Comparison of ENCODE assay signal across 19 cellular contexts in the genomic region with DNA sequence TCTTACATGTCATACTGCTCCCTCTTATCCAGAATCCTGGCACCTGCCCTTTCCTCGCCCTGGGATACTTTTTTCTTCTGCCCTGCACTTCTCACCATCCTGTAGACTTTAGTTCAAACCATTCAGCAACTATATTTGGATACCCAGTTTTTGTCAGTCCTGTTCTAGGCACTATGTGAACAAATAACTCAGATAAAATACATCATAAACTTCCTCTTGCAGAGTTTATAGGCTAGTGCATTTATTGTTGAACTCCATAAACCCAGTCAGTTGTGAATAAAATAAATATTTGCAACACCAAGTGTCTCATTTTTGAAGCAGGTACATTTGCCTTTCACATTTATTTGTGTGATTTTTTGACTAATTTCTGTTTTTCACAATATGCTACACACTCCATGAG. TPM values are rescaled to one million over a fixed set of nuclear protein-coding genes. Genes with fewer than 3 reads are reported as not detected.
DNase-seq lines count a peak whose midpoint lies in the region; ATAC-seq, FAIRE-seq and TF ChIP-seq lines count a peak whose summit lies in the region.
"Had no signal": no experiment of that assay in that cellular context is flagged by ENCODE, and none has a peak within 500 bp of the region (broad histone marks: within the 10 kb centered on the region; RNA-seq: fewer than 3 reads in every experiment).

No MANE protein-coding gene starts in this region.

- H3K9me3 ChIP-seq in Loucy (ENCODE audit: insufficient read depth, low read depth, low read length) (no peaks in the 10 kb centered on the region), gastrocnemius medialis (no peaks in the 10 kb centered on the region)

- H3K4me2 ChIP-seq in Loucy (ENCODE audit: low read depth, low read length, poor library complexity, severe bottlenecking): peak overlapping the region; percentile 85

- H3K27me3 ChIP-seq in GM06990 (replicated peaks; ENCODE audit: control insufficient read depth, insufficient read depth, low read length) (no peaks in the 10 kb centered on the region), Loucy (ENCODE audit: insufficient read depth, low read length, poor library complexity, severe bottlenecking) (no peaks in the 10 kb centered on the region), gastrocnemius medialis (no peaks in the 10 kb centered on the region)
- H3K27me3 ChIP-seq: foreskin keratinocyte had no signal

- H3K9me2 ChIP-seq in Loucy (replicated peaks; ENCODE audit: low read depth, low read length): no peaks in the 10 kb centered on the region

- peaks cover 26% of the 10 kb centered on the region for H3K4me1 ChIP-seq in Loucy (ENCODE audit: insufficient read depth, low read length, poor library complexity, severe bottlenecking)
- peaks cover 49 to 57% of the 10 kb centered on the region in 2 donors for H3K4me1 ChIP-seq in gastrocnemius medialis

- no peak overlapping the region for H3K9ac ChIP-seq in Loucy (ENCODE audit: low read depth, low read length, poor library complexity, severe bottlenecking)

- TF ChIP-seq CTCF in GM06990 (IDR thresholded peaks at IDR 0.05; ENCODE audit: insufficient read depth, low read length, poor library complexity, severe bottlenecking): no peak
- TF ChIP-seq CTCF in Loucy (conservative IDR thresholded peaks at IDR 0.05; ENCODE audit: low read length): no peak
- no peak for TF ChIP-seq CTCF in gastrocnemius medialis (IDR thresholded peaks at IDR 0.05 in 4 of 5, conservative IDR thresholded peaks at IDR 0.05 in 1 of 5)

- peaks cover 29% of the 10 kb centered on the region for H3K79me2 ChIP-seq in Loucy (ENCODE audit: insufficient read depth, low read length)

- peaks cover 4% of the 10 kb centered on the region for H3K36me3 ChIP-seq in GM06990 (ENCODE audit: control insufficient read depth, insufficient read depth, low read length)
- H3K36me3 ChIP-seq in Loucy (ENCODE audit: insufficient read depth, low read length): no peaks in the 10 kb centered on the region
- H3K36me3 ChIP-seq in gastrocnemius medialis: no peaks in the 10 kb centered on the region

- in situ Hi-C loops in gastrocnemius medialis (cut with MboI; ENCODE audit: low sequenced_read_pairs in 4 of 4): no loop called here

- TF ChIP-seq POLR2A in gastrocnemius medialis (IDR thresholded peaks at IDR 0.05): no peak

- H2AFZ ChIP-seq in Loucy (ENCODE audit: low read length): no peak overlapping the region

- no peaks in the 10 kb centered on the region for H3F3A ChIP-seq in Loucy (ENCODE audit: low read depth)

- intact Hi-C loops in gastrocnemius medialis (cut with DNase I; ENCODE audit: low total_unique reads): loop anchor here (5.0 kb wide), 1 partner anchor 51 kb away; no protein-coding TSS in a partner anchor

- no peak for FAIRE-seq in RCC 7860 (lab: Jason Lieb, UNC)

- H4K20me1 ChIP-seq in Loucy (ENCODE audit: insufficient read depth, low read length, poor library complexity, severe bottlenecking): peaks cover 16% of the 10 kb centered on the region

- H3K27ac ChIP-seq in epithelial cell of prostate (peak overlapping the region; percentile 33), gastrocnemius medialis (peak overlapping the region; percentile 15 to 96 (median 93))
- H3K27ac ChIP-seq: foreskin keratinocyte had no signal

- ATAC-seq in gastrocnemius medialis (no peak), HG02763 (IDR thresholded peaks at IDR 0.05; ENCODE audit: unreplicated experiment) (no peak)
- ATAC-seq: naive thymus-derived CD8-positive, alpha-beta T cell had no signal

- DNase-seq in GM06990 (ENCODE audit: extremely low read depth, insufficient read length): no peak
- no peak for DNase-seq in epithelial cell of prostate (ENCODE audit: low read depth, low spot score)
- DNase-seq in gastrocnemius medialis: no peak
- no peak for DNase-seq in RCC 7860 (ENCODE audit: low spot score)
- no peak for DNase-seq in NCI-H2171 treated with DMSO at 0.1 percent for 48 hours (lab: John Stamatoyannopoulos, UW)
- DNase-seq: activated CD4-positive, alpha-beta T cell treated with anti-CD3 and anti-CD28 coated beads, Interleukin-2, amount 50 U/mL, for 1 hour; activated CD8-positive, alpha-beta memory T cell treated with anti-CD3 and anti-CD28 coated beads, Interleukin-2, amount 50 U/mL, for 4 hours; activated gamma-delta T cell; caudate nucleus; DND-41; hypothalamus; islet precursor cell; naive thymus-derived CD8-positive, alpha-beta T cell; NCI-H187 treated with DMSO at 0.1 percent for 48 hours; NCI-H2227 treated with DMSO at 0.1 percent for 48 hours; T-helper 2 cell had no signal

- H3K4me3 ChIP-seq in GM06990 (replicated peaks; ENCODE audit: low read depth, low read length): peak overlapping the region; percentile 32; the same call in 1 of the 2 replicates
- no peak overlapping the region for H3K4me3 ChIP-seq in Loucy (ENCODE audit: low read length, poor library complexity, severe bottlenecking)
- H3K4me3 ChIP-seq in gastrocnemius medialis: no peak overlapping the region

RNA-seq across cellular contexts. Expression of gene LYPLAL1, which starts 4.3 kb away (rescaled TPM):
- 10 to 100 TPM; 12.6 to 18.9 (median 15.4) TPM for total RNA-seq in gastrocnemius medialis
